In genomic region chr3:194730369-194730768, GRCh38 we compare ENCODE assay signal across 8 cellular contexts. TPM values are rescaled to one million over a fixed set of nuclear protein-coding genes. Genes with fewer than 3 reads are reported as not detected.
A peak's percentile ranks its signal among the peaks of the same experiment; 100 is the strongest.
DNase-seq lines count a peak whose midpoint lies in the region; ATAC-seq and TF ChIP-seq lines count a peak whose summit lies in the region.
"Had no signal": no experiment of that assay in that cellular context is flagged by ENCODE, and none has a peak within 500 bp of the region (broad histone marks: within the 10 kb centered on the region; RNA-seq: fewer than 3 reads in every experiment).

No MANE protein-coding gene starts in this region.

- no peak for ATAC-seq in GM19395 (IDR thresholded peaks at IDR 0.05; ENCODE audit: unreplicated experiment)
- no peak for ATAC-seq in HG03196 (IDR thresholded peaks at IDR 0.05; ENCODE audit: unreplicated experiment)
- ATAC-seq in HG03469 (IDR thresholded peaks at IDR 0.05; ENCODE audit: unreplicated experiment): no peak

- no peak overlapping the region for H3K9ac ChIP-seq in colonic mucosa (ENCODE audit: low read depth in 2 of 2, low read length in 2 of 2)

- H3K9me3 ChIP-seq in colonic mucosa (no peaks in the 10 kb centered on the region), testis (no peaks in the 10 kb centered on the region)

- TF ChIP-seq CTCF in colonic mucosa (IDR thresholded peaks at IDR 0.05) (no peak), testis (IDR thresholded peaks at IDR 0.05) (no peak)

- TF ChIP-seq POLR2A in testis (IDR thresholded peaks at IDR 0.05): no peak

- intact Hi-C loops in colonic mucosa (cut with DNase I) (no loop called here), testis (cut with DNase I; ENCODE audit: low total_unique reads) (no loop called here)

- H3K4me3 ChIP-seq in colonic mucosa (no peak overlapping the region), testis (peak overlapping the region in 1 of 2 donors; percentile 4)

- no peaks in the 10 kb centered on the region for H3K27me3 ChIP-seq in colonic mucosa
- no peaks in the 10 kb centered on the region for H3K27me3 ChIP-seq in testis

- 42 to 58% methylated on average over 10 of the region's 10 CpGs for WGBS in testis, 2 donors

- DNase-seq in HT-29 (ENCODE audit: low spot score) (peak; percentile 64), NCI-H524 (lab: John Stamatoyannopoulos, UW) (peak; percentile 98 to 99), colonic mucosa (peak; percentile 81), testis (peak; percentile 43)
- DNase-seq: T1000 had no signal

- H3K36me3 ChIP-seq in colonic mucosa (no peaks in the 10 kb centered on the region), testis (ENCODE audit: low read depth, missing control alignments) (no peaks in the 10 kb centered on the region)

- no peaks in the 10 kb centered on the region for H3K4me1 ChIP-seq in colonic mucosa
- H3K4me1 ChIP-seq in testis: no peaks in the 10 kb centered on the region

- H3K27ac ChIP-seq in colonic mucosa: no peak overlapping the region
- H3K27ac ChIP-seq in testis: no peak overlapping the region

RNA-seq across cellular contexts. Expression of gene FAM43A, which starts 44.7 kb away (rescaled TPM):
- 0.33 and 0.57 TPM in 2 replicates for total RNA-seq in HT-29 (2014; rRNA removed; shearing (Covaris generic))
- 10 to 100 TPM in 1 of 2 donors, 1 to 10 TPM in 1; 7.2 to 10.2 TPM for total RNA-seq in colonic mucosa
- total RNA-seq in testis: 10 to 100 TPM; 13.1 to 22.1 TPM
- 7.5 TPM for polyA plus RNA-seq in testis (ENCODE audit: insufficient read depth, low read depth, low replicate concordance)

RNA-seq across cellular contexts. Expression of gene LSG1, which starts 58.4 kb away (rescaled TPM):
- 37.8 and 44.5 TPM in 2 replicates for total RNA-seq in HT-29 (2014; rRNA removed; shearing (Covaris generic))
- total RNA-seq in colonic mucosa: 10 to 100 TPM; 19.0 to 34.8 TPM
- total RNA-seq in testis: 10 to 100 TPM; 50.5 to 56.1 TPM
- polyA plus RNA-seq in testis (ENCODE audit: insufficient read depth, low read depth, low replicate concordance): 47.4 TPM

Comparison
In these comparisons a context has a peak if more than half of its experiments do, and no peak if none do; other contexts are left out.
1. DNase-seq: peak in every context shown above with its lines; median percentile 98 in NCI-H524; 81 in colonic mucosa; 64 in HT-29; 43 in testis.